ENCODE assay signal across 25 cellular contexts in the genomic region with DNA sequence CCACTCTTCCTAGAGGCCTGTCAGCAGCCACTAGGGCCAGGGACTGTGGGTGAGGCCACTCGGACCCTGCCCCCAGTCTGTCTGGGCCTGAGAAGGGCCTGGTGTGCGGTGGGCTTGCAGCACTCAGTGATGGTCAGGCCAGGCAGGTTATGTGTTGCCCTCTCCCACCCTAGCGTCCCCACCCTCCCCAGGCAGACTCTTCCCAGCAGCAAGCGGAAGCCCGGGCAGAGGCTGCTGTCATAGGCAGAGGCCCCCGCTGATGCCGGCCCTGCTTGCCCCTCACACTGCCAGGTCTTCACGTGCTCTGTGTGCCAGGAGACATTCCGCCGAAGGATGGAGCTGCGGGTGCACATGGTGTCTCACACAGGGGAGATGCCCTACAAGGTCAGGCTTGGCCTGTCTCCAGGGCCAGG. TPM values are rescaled to one million over a fixed set of nuclear protein-coding genes. Genes with fewer than 3 reads are reported as not detected.
DNase-seq lines count a peak whose midpoint lies in the region; ATAC-seq and TF ChIP-seq lines count a peak whose summit lies in the region.
"Had no signal": no experiment of that assay in that cellular context is flagged by ENCODE, and none has a peak within 500 bp of the region (broad histone marks: within the 10 kb centered on the region; RNA-seq: fewer than 3 reads in every experiment).

No MANE protein-coding gene starts in this region.

- H2AK5ac ChIP-seq in trophoblast cell (ENCODE audit: low read length) = no peak overlapping the region

- no peaks in the 10 kb centered on the region for H3K27me3 Mint-ChIP-seq in progenitor cell of endocrine pancreas
- H3K27me3 Mint-ChIP-seq: activated CD4-positive, alpha-beta T cell treated with anti-CD3 and anti-CD28 coated beads, Interleukin-2, amount 10 ng/mL, durations not matched to agents 24 days and 14 days; activated naive CD8-positive, alpha-beta T cell treated with anti-CD3 and anti-CD28 coated beads, Interleukin-2, amount 50 U/mL, for 24 hours; naive thymus-derived CD8-positive, alpha-beta T cell; type B pancreatic cell had no signal

- H3K9me2 ChIP-seq in OCI-LY1 (ENCODE audit: low read depth, low read length) = no peaks in the 10 kb centered on the region

- TF ChIP-seq CTCF in OCI-LY1 (IDR thresholded peaks at IDR 0.05; ENCODE audit: low read length) = no peak
- no peak for TF ChIP-seq CTCF in gastroesophageal sphincter (IDR thresholded peaks at IDR 0.05)
- TF ChIP-seq CTCF in progenitor cell of endocrine pancreas (IDR thresholded peaks at IDR 0.05; ENCODE audit: unreplicated experiment) = no peak

- no peak overlapping the region for H2BK12ac ChIP-seq in trophoblast cell (ENCODE audit: low read length)

- H3K79me1 ChIP-seq in trophoblast cell (ENCODE audit: low read length) = no peaks in the 10 kb centered on the region

- H3K27ac ChIP-seq in OCI-LY1 (ENCODE audit: low read depth, low read length, poor library complexity, severe bottlenecking) (peak overlapping the region; percentile 98), gastroesophageal sphincter (peak overlapping the region in 3 of 4 donors; percentile 42 to 62 (median 59)), trophoblast cell (ENCODE audit: low read depth, low read length) (no peak overlapping the region)
- H3K27ac ChIP-seq: brain microvascular endothelial cell, C4-2B, GM23248, pancreas had no signal

- H3K27ac Mint-ChIP-seq in progenitor cell of endocrine pancreas = peak overlapping the region; percentile 37
- H3K27ac Mint-ChIP-seq: activated CD4-positive, alpha-beta T cell treated with anti-CD3 and anti-CD28 coated beads, Interleukin-2, amount 10 ng/mL, durations not matched to agents 24 days and 14 days; activated naive CD8-positive, alpha-beta T cell treated with anti-CD3 and anti-CD28 coated beads, Interleukin-2, amount 50 U/mL, for 24 hours; type B pancreatic cell had no signal

- no peak overlapping the region for H3K4me3 ChIP-seq in OCI-LY1 (ENCODE audit: low read depth, low read length, poor library complexity, severe bottlenecking)
- no peak overlapping the region for H3K4me3 ChIP-seq in gastroesophageal sphincter
- no peak overlapping the region for H3K4me3 ChIP-seq in trophoblast cell (ENCODE audit: low read depth, low read length)
- H3K4me3 ChIP-seq: GM23248, pancreas had no signal

- H2AFZ ChIP-seq in OCI-LY1 (ENCODE audit: low read length) (no peak overlapping the region), trophoblast cell (ENCODE audit: insufficient read depth, low read length, poor library complexity) (no peak overlapping the region)
- H2AFZ ChIP-seq: GM23248 had no signal

- peak overlapping the region; percentile 44; the same call in 1 of the 2 replicates for H3K9ac ChIP-seq in OCI-LY1 (ENCODE audit: low read length)
- no peak overlapping the region for H3K9ac ChIP-seq in trophoblast cell (ENCODE audit: low read length)
- H3K9ac ChIP-seq: GM23248 had no signal

- H3K23ac ChIP-seq in trophoblast cell (ENCODE audit: low read length) = no peak overlapping the region

- TF ChIP-seq EP300 in gastroesophageal sphincter (IDR thresholded peaks at IDR 0.05) = no peak

- no peak overlapping the region for H3K14ac ChIP-seq in trophoblast cell (ENCODE audit: low read length)

- H2BK120ac ChIP-seq in trophoblast cell (ENCODE audit: insufficient read depth, low read length, poor library complexity) = no peak overlapping the region

- no peak overlapping the region for H4K12ac ChIP-seq in trophoblast cell (ENCODE audit: low read depth, low read length)

- ATAC-seq in gastroesophageal sphincter (peak; percentile 31), HG02970 (IDR thresholded peaks at IDR 0.05; ENCODE audit: low FRiP score, unreplicated experiment) (no peak)
- ATAC-seq: activated naive CD8-positive, alpha-beta T cell treated with anti-CD3 and anti-CD28 coated beads, Interleukin-2, amount 50 U/mL, for 24 hours; naive thymus-derived CD8-positive, alpha-beta T cell had no signal

- H3F3A ChIP-seq in OCI-LY1 (ENCODE audit: insufficient read depth, low read length) = no peaks in the 10 kb centered on the region

- H3K79me2 ChIP-seq in OCI-LY1 (ENCODE audit: insufficient read depth, low read length) = no peaks in the 10 kb centered on the region; the same call in 1 of the 2 replicates
- no peaks in the 10 kb centered on the region for H3K79me2 ChIP-seq in trophoblast cell (ENCODE audit: control insufficient read depth, insufficient read depth, low read length, poor library complexity)

- no peak overlapping the region for H3K4ac ChIP-seq in trophoblast cell (ENCODE audit: low read depth, low read length)

- no peak overlapping the region for H4K91ac ChIP-seq in trophoblast cell (ENCODE audit: low read depth, low read length)

- H3K4me1 Mint-ChIP-seq in progenitor cell of endocrine pancreas (ENCODE audit: low read depth) = peaks cover 12% of the 10 kb centered on the region

- H4K8ac ChIP-seq in trophoblast cell (ENCODE audit: low read depth, low read length) = no peak overlapping the region

- H3K36me3 Mint-ChIP-seq in progenitor cell of endocrine pancreas (ENCODE audit: insufficient read depth) = peaks cover 4% of the 10 kb centered on the region
- H3K36me3 Mint-ChIP-seq: type B pancreatic cell had no signal

- H3K9me3 ChIP-seq in OCI-LY1 (ENCODE audit: low read length) (no peaks in the 10 kb centered on the region), gastroesophageal sphincter (no peaks in the 10 kb centered on the region), trophoblast cell (ENCODE audit: insufficient read depth, low read depth, low read length) (no peaks in the 10 kb centered on the region)
- H3K9me3 ChIP-seq: pancreas had no signal

- H3K4me1 ChIP-seq in OCI-LY1 (ENCODE audit: insufficient read depth, low read length, severe bottlenecking) (peaks cover 75% of the 10 kb centered on the region), gastroesophageal sphincter (peaks cover 0 to 72% (median 16%) of the 10 kb centered on the region in 3 donors), trophoblast cell (ENCODE audit: control insufficient read depth in 1 of 2, insufficient read depth in 2 of 2, low read length in 2 of 2) (no peaks in the 10 kb centered on the region)

- H3K4me2 ChIP-seq in OCI-LY1 (ENCODE audit: low read length) = peak overlapping the region; percentile 59; the same call in 1 of the 2 replicates
- H3K4me2 ChIP-seq in trophoblast cell (ENCODE audit: low read length) = no peak overlapping the region

- H3K36me3 ChIP-seq in OCI-LY1 (ENCODE audit: insufficient read depth, low read length) (peaks cover 69% of the 10 kb centered on the region; the same call in 1 of the 2 replicates), gastroesophageal sphincter (peaks cover 0 to 55% of the 10 kb centered on the region in 2 donors), trophoblast cell (ENCODE audit: control insufficient read depth in 1 of 2, insufficient read depth in 2 of 2, low read length in 2 of 2) (peaks cover 43 to 48% of the 10 kb centered on the region in 2 experiments)

- no peak for TF ChIP-seq POLR2A in gastroesophageal sphincter (IDR thresholded peaks at IDR 0.05)

- DNase-seq in AG08396 (ENCODE audit: low spot score) = peak; percentile 4
- DNase-seq in progenitor cell of endocrine pancreas (ENCODE audit: low spot score, unreplicated experiment) = no peak
- DNase-seq in trophoblast cell = no peak
- no peak for DNase-seq in stimulated activated naive CD4-positive, alpha-beta T cell (lab: John Stamatoyannopoulos, UW)
- no peak for DNase-seq in SIG-M5 (lab: John Stamatoyannopoulos, UW)
- DNase-seq: activated CD4-positive, alpha-beta T cell treated with anti-CD3 and anti-CD28 coated beads, Interleukin-2, amount 10 ng/mL, durations not matched to agents 24 days and 14 days; activated CD8-positive, alpha-beta memory T cell treated with anti-CD3 and anti-CD28 coated beads, Interleukin-2, amount 50 U/mL, for 4 hours; activated effector memory CD4-positive, alpha-beta T cell treated with Interleukin-2 at 50 U/mL for 16 hours; activated naive CD8-positive, alpha-beta T cell treated with anti-CD3 and anti-CD28 coated beads, Interleukin-2, amount 50 U/mL, for 24 hours; brain microvascular endothelial cell; cortex of kidney; EL; GM23248; naive thymus-derived CD8-positive, alpha-beta T cell; NCI-H1105; NCI-H226; NCI-H82; stimulated activated CD4-positive, alpha-beta T cell treated with anti-CD3 and anti-CD28 coated beads, Interleukin-1b, Interleukin-23, amount 100 ng/mL, for 48 hours; T-helper 2 cell had no signal

- no peak overlapping the region for H3K4me3 Mint-ChIP-seq in progenitor cell of endocrine pancreas (ENCODE audit: low read depth)
- H3K4me3 Mint-ChIP-seq: activated CD4-positive, alpha-beta T cell treated with anti-CD3 and anti-CD28 coated beads, Interleukin-2, amount 10 ng/mL, durations not matched to agents 24 days and 14 days; activated naive CD8-positive, alpha-beta T cell treated with anti-CD3 and anti-CD28 coated beads, Interleukin-2, amount 50 U/mL, for 24 hours; naive thymus-derived CD8-positive, alpha-beta T cell; type B pancreatic cell had no signal

- H3K18ac ChIP-seq in trophoblast cell (ENCODE audit: low read length) = no peak overlapping the region

- no peaks in the 10 kb centered on the region for H3K9me3 Mint-ChIP-seq in progenitor cell of endocrine pancreas (ENCODE audit: low read depth)
- H3K9me3 Mint-ChIP-seq: activated CD4-positive, alpha-beta T cell treated with anti-CD3 and anti-CD28 coated beads, Interleukin-2, amount 10 ng/mL, durations not matched to agents 24 days and 14 days; activated naive CD8-positive, alpha-beta T cell treated with anti-CD3 and anti-CD28 coated beads, Interleukin-2, amount 50 U/mL, for 24 hours; naive thymus-derived CD8-positive, alpha-beta T cell; type B pancreatic cell had no signal

- no peaks in the 10 kb centered on the region for H3K27me3 ChIP-seq in OCI-LY1 (ENCODE audit: insufficient read depth, low read length)
- H3K27me3 ChIP-seq in gastroesophageal sphincter = no peaks in the 10 kb centered on the region
- no peaks in the 10 kb centered on the region for H3K27me3 ChIP-seq in trophoblast cell (ENCODE audit: insufficient read depth, low read length)
- H3K27me3 ChIP-seq: brain microvascular endothelial cell, pancreas had no signal

- no CpG with 5 or more reads among the region's 11 CpGs for WGBS in gastroesophageal sphincter (ENCODE audit: low coverage in 1 of 2), 2 donors
- WGBS in trophoblast cell (ENCODE audit: extremely low coverage, insufficient coverage, insufficient read length) = no CpG with 5 or more reads among the region's 11 CpGs

- no peak overlapping the region for H2BK5ac ChIP-seq in trophoblast cell (ENCODE audit: low read depth, low read length, poor library complexity)

- no peaks in the 10 kb centered on the region for H4K20me1 ChIP-seq in OCI-LY1 (ENCODE audit: insufficient read depth, low read length)

RNA-seq across cellular contexts. Expression of gene ZBTB48, which starts 6.6 kb away (rescaled TPM):
- total RNA-seq in gastroesophageal sphincter (10 to 100 TPM; 12.7 to 17.7 (median 14.1) TPM), progenitor cell of endocrine pancreas (49.7 and 55.9 TPM in 2 replicates)
- 11.5 and 14.1 TPM in 2 replicates for polyA plus RNA-seq in trophoblast cell (2013)

RNA-seq across cellular contexts. Expression of gene KLHL21, which starts 16.3 kb away (rescaled TPM):
- total RNA-seq in gastroesophageal sphincter (100 to 1,000 TPM in 2 of 4 donors, 10 to 100 TPM in 2; 83.6 to 131 (median 101) TPM), progenitor cell of endocrine pancreas (21.0 and 21.3 TPM in 2 replicates)
- polyA plus RNA-seq in trophoblast cell (2013) = 19.6 and 22.5 TPM in 2 replicates

RNA-seq across cellular contexts. Expression of gene PHF13, which starts 27.1 kb away (rescaled TPM):
- total RNA-seq in gastroesophageal sphincter (10 to 100 TPM; 19.8 to 22.8 (median 20.5) TPM), progenitor cell of endocrine pancreas (29.1 TPM in 2 replicates)
- 29.3 and 29.7 TPM in 2 replicates for polyA plus RNA-seq in trophoblast cell (2013)

RNA-seq across cellular contexts. Expression of gene TAS1R1, which starts 31.3 kb away (rescaled TPM):
- total RNA-seq in gastroesophageal sphincter (not detected), progenitor cell of endocrine pancreas (not detected in 2 replicates)
- not detected in 2 replicates for polyA plus RNA-seq in trophoblast cell (2013)
- total RNA-seq: activated CD4-positive, alpha-beta T cell treated with anti-CD3 and anti-CD28 coated beads, Interleukin-2, amount 10 ng/mL, durations not matched to agents 24 days and 14 days; GM23248; naive thymus-derived CD8-positive, alpha-beta T cell; pancreas had no signal
- polyA plus RNA-seq: GM23248, pancreas had no signal

RNA-seq across cellular contexts. Expression of gene NOL9, which starts 32.1 kb away (rescaled TPM):
- total RNA-seq in gastroesophageal sphincter (10 to 100 TPM; 21.2 to 32.2 (median 25.7) TPM), progenitor cell of endocrine pancreas (44.1 and 49.5 TPM in 2 replicates)
- 12.2 and 12.5 TPM in 2 replicates for polyA plus RNA-seq in trophoblast cell (2013)
